ENCODE assay signal across 22 cellular contexts in the genomic region with DNA sequence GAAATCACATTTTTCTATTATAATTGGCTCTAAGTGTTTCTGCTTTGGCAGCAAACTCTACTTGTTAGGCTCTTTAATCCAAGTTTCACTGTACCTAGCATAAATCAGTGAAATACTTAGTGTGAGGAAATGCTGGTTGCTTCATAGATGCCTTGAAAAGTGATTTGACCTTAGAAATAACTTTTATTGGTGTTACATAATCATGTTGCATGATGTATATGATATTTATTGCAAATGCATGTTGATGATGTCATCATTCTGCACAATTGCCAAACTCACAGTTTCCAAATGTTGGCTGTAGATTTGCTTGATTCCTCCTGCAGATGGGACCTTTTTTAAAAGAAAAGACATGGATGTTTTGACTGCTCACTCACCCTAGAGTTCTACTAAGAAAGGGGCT.
"Had no signal": no experiment of that assay in that cellular context is flagged by ENCODE, and none has a peak within 500 bp of the region (broad histone marks: within the 10 kb centered on the region; RNA-seq: fewer than 3 reads in every experiment).

No MANE protein-coding gene starts in this region.

- DNase-seq: activated CD4-positive, alpha-beta T cell treated with anti-CD3 and anti-CD28 coated beads, Interleukin-2, amount 10 ng/mL, durations not matched to agents 7 days and 5 days; activated CD8-positive, alpha-beta T cell treated with anti-CD3 and anti-CD28 coated beads, Interleukin-2, amount 10 ng/mL, durations not matched to agents 7 days and 5 days; activated naive CD4-positive, alpha-beta T cell treated with anti-CD3 and anti-CD28 coated beads, Interleukin-2, amount 10 ng/mL, durations not matched to agents 7 days and 5 days; activated T-cell treated with anti-CD3 and anti-CD28 coated beads, Interleukin-2, amount 50 U/mL, for 24 hours; cerebellar nuclear complex; cortex of kidney; foreskin keratinocyte; hypothalamus; islet precursor cell; lower lobe of right lung; natural killer cell; nucleus accumbens; sigmoid colon; stimulated activated CD4-positive, alpha-beta T cell treated with anti-CD3 and anti-CD28 coated beads, Interleukin-4, amount 100 ng/mL, for 24 hours; stomach; T-helper 9 cell; trophoblast cell had no signal

- H3K9me3 ChIP-seq: ascending aorta, esophagus muscularis mucosa, lower lobe of right lung, sigmoid colon, stomach, vagina had no signal

- ATAC-seq: activated CD4-positive, CD25-positive, alpha-beta regulatory T cell treated with anti-CD3 and anti-CD28 coated beads, Interleukin-2, amount 50 U/mL, for 24 hours; activated CD8-positive, alpha-beta T cell treated with anti-CD3 and anti-CD28 coated beads, Interleukin-2, amount 10 ng/mL, durations not matched to agents 7 days and 5 days; foreskin keratinocyte; lower lobe of right lung; natural killer cell; stimulated activated effector memory CD8-positive, alpha-beta T cell treated with anti-CD3 and anti-CD28 coated beads, Interleukin-12 subunit alpha, Interleukin-12 subunit beta, amount 100 ng/mL, for 72 hours had no signal

- H3K27me3 ChIP-seq: ascending aorta, esophagus muscularis mucosa, sigmoid colon, stomach, vagina had no signal

- H3K4me3 ChIP-seq: ascending aorta, esophagus muscularis mucosa, lower lobe of right lung, sigmoid colon, stomach, vagina had no signal

- H3K36me3 ChIP-seq: ascending aorta, esophagus muscularis mucosa, sigmoid colon, stomach, vagina had no signal

- H3K4me1 ChIP-seq: ascending aorta, foreskin keratinocyte, lower lobe of right lung, sigmoid colon, stomach, vagina had no signal

- H3K27ac ChIP-seq: ascending aorta, esophagus muscularis mucosa, foreskin keratinocyte, lower lobe of right lung, sigmoid colon, stomach, vagina had no signal
